Comparison of ENCODE assay signal across 1 cellular context in genomic region chr14:21108791-21109190, GRCh38.
TF ChIP-seq lines count a peak whose summit lies in the region.

No MANE protein-coding gene starts in this region.

TF ChIP-seq in GM12878, 131 proteins besides CTCF, POLR2A, EP300 and RAD21:
- TF ChIP-seq TCF3 (IDR thresholded peaks at IDR 0.05; ENCODE audit: borderline replicate concordance, insufficient read depth, low read depth, low read length) (no peak), MEF2A (IDR thresholded peaks at IDR 0.05; ENCODE audit: insufficient read depth, low read depth, low read length) (peak; percentile 73), ZBTB11 (CRISPR knock-in tag; IDR thresholded peaks at IDR 0.05) (no peak), IKZF1 (conservative IDR thresholded peaks at IDR 0.05) (no peak), SMC3 (IDR thresholded peaks at IDR 0.05; ENCODE audit: borderline replicate concordance, low read length) (no peak), E2F4 (IDR thresholded peaks at IDR 0.05; ENCODE audit: low read depth, low read length) (no peak), RUNX3 (IDR thresholded peaks at IDR 0.05; ENCODE audit: low read length) (peak; percentile 56), IRF5 (IDR thresholded peaks at IDR 0.05; ENCODE audit: borderline replicate concordance) (no peak), ZNF622 (IDR thresholded peaks at IDR 0.05) (no peak), CREM (IDR thresholded peaks at IDR 0.05; ENCODE audit: low read depth) (peak; percentile 40), KAT2A (conservative IDR thresholded peaks at IDR 0.05; ENCODE audit: control insufficient read depth, low read depth, low read length) (no peak), CREB1 (IDR thresholded peaks at IDR 0.05; ENCODE audit: low read depth) (peak; percentile 50; the same call in 1 of the 2 replicates), PKNOX1 (IDR thresholded peaks at IDR 0.05) (no peak), BCL3 (IDR thresholded peaks at IDR 0.05; ENCODE audit: borderline replicate concordance, insufficient read depth, low read depth, low read length, poor library complexity, severe bottlenecking) (no peak), MTA3 (IDR thresholded peaks at IDR 0.05; ENCODE audit: borderline replicate concordance, low read length) (no peak), ZBTB33 (IDR thresholded peaks at IDR 0.05) (no peak), KLF5 (IDR thresholded peaks at IDR 0.05; ENCODE audit: partially characterized antibody) (no peak), NFYA (IDR thresholded peaks at IDR 0.05; ENCODE audit: borderline replicate concordance, low read depth, low read length) (no peak), NFIC (IDR thresholded peaks at IDR 0.05; ENCODE audit: low read depth, low read length) (0 out of 2 replicates have a peak, but pooled peaks have one; percentile 31), HCFC1 (IDR thresholded peaks at IDR 0.05; ENCODE audit: low read length) (no peak), ASH2L (IDR thresholded peaks at IDR 0.05; ENCODE audit: borderline replicate concordance, low read depth) (0 out of 2 replicates have a peak, but pooled peaks have one; percentile 12), ZNF274 (IDR thresholded peaks at IDR 0.05; ENCODE audit: insufficient read depth, insufficient read length) (no peak), EZH2 (IDR thresholded peaks at IDR 0.05; ENCODE audit: borderline replicate concordance, control insufficient read depth, low read depth, low read length) (no peak), MEF2B (IDR thresholded peaks at IDR 0.05; ENCODE audit: partially characterized antibody, poor library complexity, severe bottlenecking) (peak; percentile 20), ZBED1 (IDR thresholded peaks at IDR 0.05; ENCODE audit: borderline replicate concordance) (no peak), RAD51 (IDR thresholded peaks at IDR 0.05) (no peak)
